Comparison of ENCODE assay signal across 1 cellular context in genomic region chr18:6971823-6972478, GRCh38.
TF ChIP-seq lines count a peak whose summit lies in the region.

No MANE protein-coding gene starts in this region.

TF ChIP-seq in GM23338, 12 proteins besides CTCF, POLR2A, EP300 and RAD21 (continued from another document):
- TF ChIP-seq ZNF462 (CRISPR knock-in tag; IDR thresholded peaks at IDR 0.05) (no peak), ZNF331 (CRISPR knock-in tag; IDR thresholded peaks at IDR 0.05; ENCODE audit: low read depth) (no peak), NANOG (IDR thresholded peaks at IDR 0.05; ENCODE audit: borderline replicate concordance) (no peak), CREB1 (CRISPR knock-in tag; IDR thresholded peaks at IDR 0.05; ENCODE audit: low read depth) (no peak), EZH2phosphoT487 (IDR thresholded peaks at IDR 0.05; ENCODE audit: unreplicated experiment) (no peak), JUNB (IDR thresholded peaks at IDR 0.05; ENCODE audit: unreplicated experiment) (no peak), POLR2AphosphoS5 (IDR thresholded peaks at IDR 0.05; ENCODE audit: low read depth) (no peak), REST (IDR thresholded peaks at IDR 0.05; ENCODE audit: unreplicated experiment) (no peak), EZH2 (IDR thresholded peaks at IDR 0.05; ENCODE audit: low read depth, unreplicated experiment) (no peak)
